ENCODE assay signal across 18 cellular contexts in the genomic region with DNA sequence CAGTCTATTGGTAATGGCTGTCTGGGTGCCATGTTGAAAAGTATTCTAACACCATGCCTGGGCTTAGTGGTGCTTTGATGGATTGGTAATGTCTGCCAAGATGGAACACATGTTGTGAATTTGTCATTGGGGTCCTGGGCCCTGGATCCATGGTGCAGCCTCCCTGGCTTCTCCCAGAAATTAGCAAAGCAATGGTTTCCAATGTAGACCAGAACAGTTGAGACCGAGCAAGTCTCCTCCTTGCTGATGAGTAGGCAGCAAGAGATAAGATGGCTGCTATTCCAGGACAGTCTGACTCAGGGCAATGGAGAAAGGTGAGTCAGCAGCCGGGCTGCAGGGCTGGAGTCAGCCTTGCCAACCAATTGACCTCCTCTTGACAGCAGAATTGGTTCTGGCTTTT. TPM values are rescaled to one million over a fixed set of nuclear protein-coding genes. Genes with fewer than 3 reads are reported as not detected.
A peak's percentile ranks its signal among the peaks of the same experiment; 100 is the strongest.
DNase-seq lines count a peak whose midpoint lies in the region; ATAC-seq, FAIRE-seq and TF ChIP-seq lines count a peak whose summit lies in the region.
"Had no signal": no experiment of that assay in that cellular context is flagged by ENCODE, and none has a peak within 500 bp of the region (broad histone marks: within the 10 kb centered on the region; RNA-seq: fewer than 3 reads in every experiment).

No MANE protein-coding gene starts in this region.

- no peaks in the 10 kb centered on the region for H3K27me3 Mint-ChIP-seq in activated T-helper 2 cell treated with anti-CD3 and anti-CD28 coated beads, Interferon-gamma antibody, Interleukin-2, Interleukin-4, amounts not matched to agents 10 μg/mL and 5 μg/mL and 100 μg/mL, durations not matched to agents 14 hours and 24 hours and 36 hours (ENCODE audit: low read depth)
- peaks cover 74% of the 10 kb centered on the region for H3K27me3 Mint-ChIP-seq in Calu3 (ENCODE audit: unreplicated experiment)

- peak; percentile 24 for DNase-seq in Caki2 (ENCODE audit: low read depth)
- DNase-seq in H4 (ENCODE audit: low spot score), result peak; percentile 21
- peak; percentile 0 for DNase-seq in OCI-M1 (lab: John Stamatoyannopoulos, UW)
- DNase-seq in bronchial epithelial cell (ENCODE audit: low read depth), result peak; percentile 2
- no peak for DNase-seq in ascending aorta (ENCODE audit: low spot score in 2 of 2)
- DNase-seq in activated T-helper 2 cell treated with anti-CD3 and anti-CD28 coated beads, Interferon-gamma antibody, Interleukin-2, Interleukin-4, amounts not matched to agents 10 μg/mL and 5 μg/mL and 100 μg/mL, durations not matched to agents 14 hours and 24 hours and 36 hours (ENCODE audit: low spot score), result no peak
- no peak for DNase-seq in Calu3
- DNase-seq: CD4-positive, alpha-beta T cell; KBM-7; NCI-H1105 treated with DMSO at 0.1 percent for 48 hours; NCI-H187 treated with DMSO at 0.1 percent for 48 hours; NCI-H510A; SW 1271 had no signal

- no peaks in the 10 kb centered on the region for H3K4me1 ChIP-seq in ascending aorta
- H3K4me1 ChIP-seq: SJSA1 had no signal

- H3K27ac Mint-ChIP-seq in activated T-helper 2 cell treated with anti-CD3 and anti-CD28 coated beads, Interferon-gamma antibody, Interleukin-2, Interleukin-4, amounts not matched to agents 10 μg/mL and 5 μg/mL and 100 μg/mL, durations not matched to agents 14 hours and 24 hours and 36 hours, result no peak overlapping the region
- no peak overlapping the region for H3K27ac Mint-ChIP-seq in Calu3 (ENCODE audit: unreplicated experiment)
- H3K27ac Mint-ChIP-seq: CD4-positive, alpha-beta T cell had no signal

- no peaks in the 10 kb centered on the region for H3K4me1 Mint-ChIP-seq in activated T-helper 2 cell treated with anti-CD3 and anti-CD28 coated beads, Interferon-gamma antibody, Interleukin-2, Interleukin-4, amounts not matched to agents 10 μg/mL and 5 μg/mL and 100 μg/mL, durations not matched to agents 14 hours and 24 hours and 36 hours (ENCODE audit: low read depth)
- H3K4me1 Mint-ChIP-seq in Calu3 (ENCODE audit: low read depth, unreplicated experiment), result no peaks in the 10 kb centered on the region

- no TSS peak for BruUV-seq in Calu3 (replicated peaks; lab: Mats Ljungman, UMichigan)

- intact Hi-C loops in ascending aorta (cut with DNase I) (no loop called here), Calu3 (cut with micrococcal nuclease; ENCODE audit: unreplicated experiment) (no loop called here)
- intact Hi-C loops in activated T-helper 2 cell treated with anti-CD3 and anti-CD28 coated beads, Interferon-gamma antibody, Interleukin-2, Interleukin-4, amounts not matched to agents 10 μg/mL and 5 μg/mL and 100 μg/mL, durations not matched to agents 14 hours and 24 hours and 36 hours (cut with micrococcal nuclease), result no loop called here

- CTCF ChIA-PET in Calu3 (lab: Charles Lee), result no interaction called here

- no peaks in the 10 kb centered on the region for H3K36me3 Mint-ChIP-seq in activated T-helper 2 cell treated with anti-CD3 and anti-CD28 coated beads, Interferon-gamma antibody, Interleukin-2, Interleukin-4, amounts not matched to agents 10 μg/mL and 5 μg/mL and 100 μg/mL, durations not matched to agents 14 hours and 24 hours and 36 hours (ENCODE audit: low read depth)
- H3K36me3 Mint-ChIP-seq in Calu3 (ENCODE audit: insufficient read depth, unreplicated experiment), result no peaks in the 10 kb centered on the region

- in situ Hi-C loops in Caki2 (cut with HindIII; ENCODE audit: low pct_unique_long_range_greater_than_20kb, low sequenced_read_pairs), result no loop called here

- H3K9me3 Mint-ChIP-seq in activated T-helper 2 cell treated with anti-CD3 and anti-CD28 coated beads, Interferon-gamma antibody, Interleukin-2, Interleukin-4, amounts not matched to agents 10 μg/mL and 5 μg/mL and 100 μg/mL, durations not matched to agents 14 hours and 24 hours and 36 hours, result no peaks in the 10 kb centered on the region
- no peaks in the 10 kb centered on the region for H3K9me3 Mint-ChIP-seq in Calu3 (ENCODE audit: low read depth, unreplicated experiment)
- H3K9me3 Mint-ChIP-seq: CD4-positive, alpha-beta T cell had no signal

- H3K4me3 ChIP-seq in bronchial epithelial cell (ENCODE audit: low read depth, low read length) (no peak overlapping the region), ascending aorta (no peak overlapping the region)
- H3K4me3 ChIP-seq: SJSA1 had no signal

- H3K4me3 Mint-ChIP-seq in activated T-helper 2 cell treated with anti-CD3 and anti-CD28 coated beads, Interferon-gamma antibody, Interleukin-2, Interleukin-4, amounts not matched to agents 10 μg/mL and 5 μg/mL and 100 μg/mL, durations not matched to agents 14 hours and 24 hours and 36 hours (ENCODE audit: low read depth), result no peak overlapping the region
- H3K4me3 Mint-ChIP-seq in Calu3 (ENCODE audit: low read depth, unreplicated experiment), result no peak overlapping the region
- H3K4me3 Mint-ChIP-seq: CD4-positive, alpha-beta T cell had no signal

- TF ChIP-seq CTCF in bronchial epithelial cell (IDR thresholded peaks at IDR 0.05; ENCODE audit: insufficient read depth, low read length, severe bottlenecking), result no peak
- no peak for TF ChIP-seq CTCF in ascending aorta (IDR thresholded peaks at IDR 0.05)
- no peak for TF ChIP-seq CTCF in Calu3 (IDR thresholded peaks at IDR 0.05; ENCODE audit: unreplicated experiment)

- H3K9me3 ChIP-seq in ascending aorta, result no peaks in the 10 kb centered on the region
- H3K9me3 ChIP-seq: SJSA1 had no signal

- no peak overlapping the region for H3K27ac ChIP-seq in ascending aorta
- H3K27ac ChIP-seq: RWPE1, SJSA1 had no signal

- FAIRE-seq in bronchial epithelial cell (lab: Jason Lieb, UNC), result no peak
- FAIRE-seq: D721Med had no signal

- H3K27me3 ChIP-seq in bronchial epithelial cell (ENCODE audit: control insufficient read depth, insufficient read depth, low read length) (no peaks in the 10 kb centered on the region), ascending aorta (no peaks in the 10 kb centered on the region)

- ATAC-seq in GM21528 (IDR thresholded peaks at IDR 0.05; ENCODE audit: low FRiP score, unreplicated experiment), result no peak

- H3K36me3 ChIP-seq in bronchial epithelial cell (ENCODE audit: control insufficient read depth, insufficient read depth, low read length) (no peaks in the 10 kb centered on the region), ascending aorta (no peaks in the 10 kb centered on the region)
- H3K36me3 ChIP-seq: SJSA1 had no signal

RNA-seq across cellular contexts. Expression of a gene that starts 30.8 kb away (rescaled TPM):
- total RNA-seq in Caki2 (2014; rRNA removed; shearing (Covaris generic); ENCODE audit: low replicate concordance), result not detected in 2 replicates
- not detected in 2 replicates for total RNA-seq in H4 (2014; rRNA removed; shearing (Covaris generic))
- total RNA-seq in bronchial epithelial cell (not detected in 2 replicates), ascending aorta (not detected), Calu3 (2022) (not detected in 2 replicates)
- total RNA-seq in activated T-helper 2 cell treated with anti-CD3 and anti-CD28 coated beads, Interferon-gamma antibody, Interleukin-2, Interleukin-4, amounts not matched to agents 10 μg/mL and 5 μg/mL and 100 μg/mL, durations not matched to agents 14 hours and 24 hours and 36 hours, result not detected in 2 replicates
- total RNA-seq: CD4-positive, alpha-beta T cell; MCF 10A; SJSA1 had no signal

Comparison
In these comparisons a context has a peak if more than half of its experiments do, and no peak if none do; other contexts are left out.
1. DNase-seq: peak in Caki2 (single experiment), H4 (single experiment), OCI-M1 (single experiment) and bronchial epithelial cell (single experiment); none in ascending aorta (0 of 2), activated T-helper 2 cell treated with anti-CD3 and anti-CD28 coated beads, Interferon-gamma antibody, Interleukin-2, Interleukin-4, amounts not matched to agents 10 μg/mL and 5 μg/mL and 100 μg/mL, durations not matched to agents 14 hours and 24 hours and 36 hours (single experiment) and Calu3 (single experiment).